ENCODE assay signal across 1 cellular context in the genomic region with DNA sequence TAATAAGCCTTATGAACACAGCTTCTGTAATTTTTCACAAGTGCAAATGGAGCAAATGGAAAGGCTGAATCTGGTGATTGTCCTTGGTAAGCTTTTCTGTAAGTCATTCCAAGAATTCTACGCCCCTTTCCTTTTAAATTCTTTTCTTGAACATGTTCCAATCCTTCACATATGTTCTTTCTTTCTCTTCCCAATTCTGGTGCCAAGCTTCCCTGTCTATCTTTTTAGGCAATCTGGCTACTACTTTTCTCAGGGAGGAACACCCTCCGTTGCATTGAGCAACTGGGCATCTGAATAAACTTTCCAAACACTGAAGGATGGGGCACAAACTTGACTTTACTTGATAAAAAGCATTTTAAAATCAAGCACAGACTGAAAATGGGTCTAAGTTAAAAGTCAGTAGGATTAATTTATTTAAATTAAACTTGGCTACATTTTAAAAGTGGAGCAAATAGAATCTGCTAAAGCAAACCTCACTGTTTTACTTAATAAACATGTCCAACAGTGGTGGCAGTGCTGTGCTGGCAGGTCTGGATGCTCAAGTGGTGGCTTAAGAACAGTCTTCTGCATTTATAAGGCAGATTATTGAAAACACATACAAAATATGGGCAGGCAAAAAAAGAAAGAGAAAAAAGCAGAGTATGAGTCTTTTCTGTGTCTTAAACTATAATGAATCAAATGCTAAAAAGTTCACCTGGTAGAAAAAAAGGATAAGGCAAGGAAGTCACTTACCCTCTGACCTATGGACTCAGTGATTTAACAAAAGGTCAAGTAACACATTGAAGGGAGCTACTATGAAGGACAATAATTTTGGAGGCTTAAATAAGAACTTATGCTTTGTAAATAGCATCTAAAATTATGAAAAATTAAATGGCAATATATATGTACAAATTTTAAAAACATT.
TF ChIP-seq lines count a peak whose summit lies in the region.

No MANE protein-coding gene starts in this region.

TF ChIP-seq in endothelial cell of umbilical vein, 7 proteins besides CTCF, POLR2A, EP300 and RAD21:
- no peak for TF ChIP-seq EZH2 (IDR thresholded peaks at IDR 0.05; ENCODE audit: borderline replicate concordance, low read depth, low read length, severe bottlenecking)
- no peak for TF ChIP-seq FOS (IDR thresholded peaks at IDR 0.05; ENCODE audit: borderline replicate concordance, insufficient read depth, low read length)
- no peak for TF ChIP-seq MYC (IDR thresholded peaks at IDR 0.05; ENCODE audit: low read depth, low read length)
- no peak for TF ChIP-seq JUN (IDR thresholded peaks at IDR 0.05; ENCODE audit: borderline replicate concordance, insufficient read depth, insufficient read length, low read depth)
- no peak for TF ChIP-seq MAX (IDR thresholded peaks at IDR 0.05; ENCODE audit: insufficient read depth, insufficient read length)
- no peak for TF ChIP-seq POLR2AphosphoS5 (IDR thresholded peaks at IDR 0.05; ENCODE audit: insufficient read depth, low read depth, low read length)
- no peak for TF ChIP-seq GATA2 (IDR thresholded peaks at IDR 0.05; ENCODE audit: insufficient read depth, insufficient read length, low read depth, low read length)
